ENCODE assay signal across 8 cellular contexts in genomic region chr1:172533511-172534116, GRCh38. TPM values are rescaled to one million over a fixed set of nuclear protein-coding genes. Genes with fewer than 3 reads are reported as not detected.
A peak's percentile ranks its signal among the peaks of the same experiment; 100 is the strongest.
DNase-seq lines count a peak whose midpoint lies in the region; ATAC-seq and TF ChIP-seq lines count a peak whose summit lies in the region.

No MANE protein-coding gene starts in this region.

- no peak for TF ChIP-seq CTCF in OCI-LY1 (IDR thresholded peaks at IDR 0.05; ENCODE audit: low read length)
- TF ChIP-seq CTCF in retinal pigment epithelial cell (conservative IDR thresholded peaks at IDR 0.05; ENCODE audit: low read depth, low read length): no peak

- H3K79me2 ChIP-seq in OCI-LY1 (ENCODE audit: insufficient read depth, low read length): peaks cover 53% of the 10 kb centered on the region

- no peak overlapping the region for H2AFZ ChIP-seq in OCI-LY1 (ENCODE audit: low read length)

- peaks cover 5% of the 10 kb centered on the region; the same call in 1 of the 2 replicates for H3K36me3 ChIP-seq in OCI-LY1 (ENCODE audit: insufficient read depth, low read length)

- peak overlapping the region; percentile 83 for H3K27ac ChIP-seq in OCI-LY1 (ENCODE audit: low read depth, low read length, poor library complexity, severe bottlenecking)

- H3K9me2 ChIP-seq in OCI-LY1 (ENCODE audit: low read depth, low read length): no peaks in the 10 kb centered on the region

- no peaks in the 10 kb centered on the region for H3K27me3 ChIP-seq in OCI-LY1 (ENCODE audit: insufficient read depth, low read length)

- peak overlapping the region; percentile 90 for H3K4me2 ChIP-seq in OCI-LY1 (ENCODE audit: low read length)

- peaks cover 35% of the 10 kb centered on the region for H3K4me1 ChIP-seq in OCI-LY1 (ENCODE audit: insufficient read depth, low read length, severe bottlenecking)

- H3K9ac ChIP-seq in OCI-LY1 (ENCODE audit: low read length): peak overlapping the region; percentile 92

- peak overlapping the region; percentile 83 for H3K4me3 ChIP-seq in OCI-LY1 (ENCODE audit: low read depth, low read length, poor library complexity, severe bottlenecking)
- H3K4me3 ChIP-seq in retinal pigment epithelial cell (ENCODE audit: low read length): peak overlapping the region; percentile 83

- H3K9me3 ChIP-seq in OCI-LY1 (ENCODE audit: low read length): no peaks in the 10 kb centered on the region

- H4K20me1 ChIP-seq in OCI-LY1 (ENCODE audit: insufficient read depth, low read length): no peaks in the 10 kb centered on the region

- intact Hi-C loops in cardiac septum (cut with DNase I): loop anchor here (2.0 kb wide), 1 partner anchor 89 kb away; the partner anchor contains the start of gene PIGC

- ATAC-seq in HG02943 (IDR thresholded peaks at IDR 0.05; ENCODE audit: low read depth, unreplicated experiment): peak; percentile 18
- ATAC-seq in HG02798 (IDR thresholded peaks at IDR 0.05; ENCODE audit: poor library complexity, unreplicated experiment): no peak

- no peaks in the 10 kb centered on the region for H3F3A ChIP-seq in OCI-LY1 (ENCODE audit: insufficient read depth, low read length)

- DNase-seq in NCI-H1694 (lab: John Stamatoyannopoulos, UW) (peak; percentile 35), NCI-H1694 treated with DMSO at 0.1 percent for 48 hours (lab: John Stamatoyannopoulos, UW) (no peak), cardiac septum (ENCODE audit: low spot score) (peak; percentile 75), retinal pigment epithelial cell (ENCODE audit: low read depth) (no peak)
- peak; percentile 28 for DNase-seq in activated naive CD4-positive, alpha-beta T cell treated with anti-CD3 and anti-CD28 coated beads, Interleukin-2, amount 50 U/mL, for 16 hours

RNA-seq across cellular contexts. Expression of gene SUCO, which starts 0.7 kb away (rescaled TPM):
- total RNA-seq in cardiac septum: 27.4 TPM

Comparison
In these comparisons a context has a peak if more than half of its experiments do, and no peak if none do; other contexts are left out.
1. DNase-seq: peak in NCI-H1694 (single experiment), activated naive CD4-positive, alpha-beta T cell treated with anti-CD3 and anti-CD28 coated beads, Interleukin-2, amount 50 U/mL, for 16 hours (single experiment) and cardiac septum (single experiment); none in NCI-H1694 treated with DMSO at 0.1 percent for 48 hours (single experiment) and retinal pigment epithelial cell (single experiment).